Comparison of ENCODE assay signal across 8 cellular contexts in genomic region chr3:197807969-197808587, GRCh38. TPM values are rescaled to one million over a fixed set of nuclear protein-coding genes. Genes with fewer than 3 reads are reported as not detected.
DNase-seq lines count a peak whose midpoint lies in the region; ATAC-seq, FAIRE-seq and TF ChIP-seq lines count a peak whose summit lies in the region.
"Had no signal": no experiment of that assay in that cellular context is flagged by ENCODE, and none has a peak within 500 bp of the region (broad histone marks: within the 10 kb centered on the region; RNA-seq: fewer than 3 reads in every experiment).

No MANE protein-coding gene starts in this region.

- peak; percentile 61 for FAIRE-seq in H54 (lab: Jason Lieb, UNC)

- no peak for TF ChIP-seq POLR2A in H54 (IDR thresholded peaks at IDR 0.05; ENCODE audit: low read depth, low read length)
- no peak for TF ChIP-seq POLR2A in gastroesophageal sphincter (IDR thresholded peaks at IDR 0.05)

- DNase-seq in H54 (ENCODE audit: insufficient read length, low spot score) (no peak), WTC11 (ENCODE audit: low spot score) (no peak), COLO829 (ENCODE audit: low spot score) (no peak), mesenteric fat pad (ENCODE audit: low spot score) (no peak)
- DNase-seq in effector memory CD4-positive, alpha-beta T cell = no peak
- DNase-seq: MG63 had no signal

- 57 to 59% methylated on average over 4 of the region's 4 CpGs for WGBS in gastroesophageal sphincter (ENCODE audit: low coverage in 1 of 2), 2 donors

- H3K4me3 Mint-ChIP-seq in WTC11 = no peak overlapping the region
- H3K4me3 Mint-ChIP-seq in stimulated activated naive CD8-positive, alpha-beta T cell treated with anti-CD3 and anti-CD28 coated beads, Interleukin-15, Interleukin-2, amounts not matched to agents 100 ng/mL and 50 ng/mL, for 24 hours = no peak overlapping the region

- H3K9me3 ChIP-seq in gastroesophageal sphincter = no peaks in the 10 kb centered on the region
- no peaks in the 10 kb centered on the region for H3K9me3 ChIP-seq in effector memory CD4-positive, alpha-beta T cell (ENCODE audit: control insufficient read depth, low read length)
- H3K9me3 ChIP-seq: MG63 had no signal

- H3K4me1 Mint-ChIP-seq in WTC11 = peaks cover 12% of the 10 kb centered on the region
- peaks cover 40% of the 10 kb centered on the region for H3K4me1 Mint-ChIP-seq in stimulated activated naive CD8-positive, alpha-beta T cell treated with anti-CD3 and anti-CD28 coated beads, Interleukin-15, Interleukin-2, amounts not matched to agents 100 ng/mL and 50 ng/mL, for 24 hours (ENCODE audit: low read depth)

- no peaks in the 10 kb centered on the region for H3K36me3 ChIP-seq in gastroesophageal sphincter
- H3K36me3 ChIP-seq in effector memory CD4-positive, alpha-beta T cell (ENCODE audit: control insufficient read depth, insufficient read depth, low read length) = no peaks in the 10 kb centered on the region
- H3K36me3 ChIP-seq: MG63 had no signal

- peak overlapping the region; percentile 68 to 76 (median 74) for H3K27ac ChIP-seq in gastroesophageal sphincter
- H3K27ac ChIP-seq in effector memory CD4-positive, alpha-beta T cell (ENCODE audit: insufficient read depth, low read length, poor library complexity, severe bottlenecking) = no peak overlapping the region

- no peak overlapping the region for H3K4me3 ChIP-seq in gastroesophageal sphincter
- H3K4me3 ChIP-seq in effector memory CD4-positive, alpha-beta T cell (ENCODE audit: insufficient read depth, low read depth, low read length, poor library complexity, severe bottlenecking) = no peak overlapping the region
- H3K4me3 ChIP-seq: MG63 had no signal

- no peaks in the 10 kb centered on the region for H3K9me3 Mint-ChIP-seq in WTC11
- no peaks in the 10 kb centered on the region for H3K9me3 Mint-ChIP-seq in stimulated activated naive CD8-positive, alpha-beta T cell treated with anti-CD3 and anti-CD28 coated beads, Interleukin-15, Interleukin-2, amounts not matched to agents 100 ng/mL and 50 ng/mL, for 24 hours

- peaks cover 8 to 73% (median 16%) of the 10 kb centered on the region in 3 donors for H3K4me1 ChIP-seq in gastroesophageal sphincter
- no peaks in the 10 kb centered on the region for H3K4me1 ChIP-seq in effector memory CD4-positive, alpha-beta T cell (ENCODE audit: control insufficient read depth, insufficient read depth, low read length, poor library complexity, severe bottlenecking)

- no peak for TF ChIP-seq CTCF in WTC11 (IDR thresholded peaks at IDR 0.05)
- no peak for TF ChIP-seq CTCF in gastroesophageal sphincter (IDR thresholded peaks at IDR 0.05)

- H3K27ac Mint-ChIP-seq in WTC11 = peak overlapping the region; percentile 38; the same call in 1 of the 2 replicates
- H3K27ac Mint-ChIP-seq in stimulated activated naive CD8-positive, alpha-beta T cell treated with anti-CD3 and anti-CD28 coated beads, Interleukin-15, Interleukin-2, amounts not matched to agents 100 ng/mL and 50 ng/mL, for 24 hours = peak overlapping the region; percentile 57

- H3K36me3 Mint-ChIP-seq in WTC11 = peaks cover 3% of the 10 kb centered on the region; the same call in 1 of the 2 replicates
- H3K36me3 Mint-ChIP-seq in stimulated activated naive CD8-positive, alpha-beta T cell treated with anti-CD3 and anti-CD28 coated beads, Interleukin-15, Interleukin-2, amounts not matched to agents 100 ng/mL and 50 ng/mL, for 24 hours (ENCODE audit: low read depth) = peaks cover 5% of the 10 kb centered on the region

- H3K27me3 Mint-ChIP-seq in WTC11 (ENCODE audit: low read depth) = no peaks in the 10 kb centered on the region
- H3K27me3 Mint-ChIP-seq in stimulated activated naive CD8-positive, alpha-beta T cell treated with anti-CD3 and anti-CD28 coated beads, Interleukin-15, Interleukin-2, amounts not matched to agents 100 ng/mL and 50 ng/mL, for 24 hours = no peaks in the 10 kb centered on the region

- POLR2A ChIA-PET in WTC11 (lab: Charles Lee) = no interaction called here

- CTCF ChIA-PET in WTC11 (lab: Charles Lee) = no interaction called here

- TF ChIP-seq EP300 in gastroesophageal sphincter (IDR thresholded peaks at IDR 0.05) = no peak

- no peaks in the 10 kb centered on the region for H3K27me3 ChIP-seq in gastroesophageal sphincter
- no peaks in the 10 kb centered on the region for H3K27me3 ChIP-seq in effector memory CD4-positive, alpha-beta T cell (replicated peaks; ENCODE audit: control insufficient read depth, insufficient read depth, low read length, poor library complexity, severe bottlenecking)
- H3K27me3 ChIP-seq: MG63 had no signal

- ATAC-seq in WTC11 (no peak), gastroesophageal sphincter (no peak)

TF ChIP-seq in WTC11, 78 proteins besides CTCF, POLR2A, EP300 and RAD21:
- no peak for TF ChIP-seq ATF1 (CRISPR knock-in tag; IDR thresholded peaks at IDR 0.05)
- no peak for TF ChIP-seq SMAD3 (CRISPR knock-in tag; IDR thresholded peaks at IDR 0.05; ENCODE audit: borderline replicate concordance)
- no peak for TF ChIP-seq JUN (CRISPR knock-in tag; IDR thresholded peaks at IDR 0.05)
- TF ChIP-seq ZSCAN18 (CRISPR knock-in tag; IDR thresholded peaks at IDR 0.05) = no peak
- no peak for TF ChIP-seq MXD4 (CRISPR knock-in tag; IDR thresholded peaks at IDR 0.05; ENCODE audit: borderline replicate concordance)
- no peak for TF ChIP-seq ZNF532 (CRISPR knock-in tag; IDR thresholded peaks at IDR 0.05; ENCODE audit: borderline replicate concordance)
- no peak for TF ChIP-seq FOXP1 (CRISPR knock-in tag; IDR thresholded peaks at IDR 0.05; ENCODE audit: borderline replicate concordance)
- TF ChIP-seq NR1H2 (CRISPR knock-in tag; IDR thresholded peaks at IDR 0.05) = no peak

RNA-seq across cellular contexts. Expression of gene LRCH3, which starts 17.0 kb away (rescaled TPM):
- 63.6 to 68.7 TPM (median 64.4 TPM) in 3 replicates for total RNA-seq in WTC11 (2021)
- total RNA-seq in gastroesophageal sphincter = 100 to 1,000 TPM in 1 of 4 donors, 10 to 100 TPM in 3; 39.0 to 158 (median 69.6) TPM
- 48.0 TPM for total RNA-seq in mesenteric fat pad

RNA-seq across cellular contexts. Expression of gene FYTTD1, which starts 58.4 kb away (rescaled TPM):
- 21.4 to 24.5 TPM (median 23.7 TPM) in 3 replicates for total RNA-seq in WTC11 (2021)
- 10 to 100 TPM; 69.1 to 88.1 (median 87.0) TPM for total RNA-seq in gastroesophageal sphincter
- total RNA-seq in mesenteric fat pad = 66.3 TPM
